Comparison of ENCODE assay signal across 1 cellular context in the genomic region with DNA sequence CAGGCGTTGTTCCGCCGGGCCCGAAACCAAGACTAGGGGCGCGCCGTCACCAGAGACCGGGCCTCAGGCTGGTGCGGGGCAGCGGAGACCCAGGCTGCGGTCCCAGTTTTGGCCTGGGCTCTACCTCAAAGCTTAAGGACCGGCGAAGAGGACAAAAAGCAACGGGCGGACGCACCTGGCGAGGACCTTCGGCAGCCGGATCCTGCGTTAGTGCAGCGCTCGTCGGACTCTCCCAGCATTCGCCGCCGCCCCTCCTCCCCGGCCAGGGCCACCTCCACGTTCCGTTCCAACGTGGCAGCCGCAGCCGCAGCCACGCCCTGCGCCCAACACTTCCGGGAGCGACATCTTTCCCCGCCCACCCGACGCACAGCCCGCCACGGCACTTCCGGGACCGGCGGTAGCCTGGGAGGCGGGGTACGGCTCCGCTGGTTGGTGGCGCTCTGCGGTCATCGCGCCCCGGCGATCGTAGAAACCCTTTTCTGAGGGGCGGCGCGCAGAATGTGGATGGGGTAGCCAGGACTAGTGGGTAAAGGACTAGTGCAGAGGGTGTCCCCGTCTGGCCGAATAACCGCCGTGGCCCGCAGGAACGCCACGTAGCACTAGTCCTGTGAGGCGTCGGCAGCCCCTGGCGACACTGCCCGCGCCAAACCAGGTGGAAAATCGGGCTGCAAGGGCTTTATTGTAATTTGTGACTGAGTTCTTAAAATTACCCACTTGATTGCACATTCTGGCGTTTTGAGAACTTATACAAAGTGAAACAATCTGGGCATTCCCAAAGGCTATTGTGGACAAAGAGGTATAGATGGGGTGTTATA.
A peak's percentile ranks its signal among the peaks of the same experiment; 100 is the strongest.
TF ChIP-seq lines count a peak whose summit lies in the region.

A gene with protein sequence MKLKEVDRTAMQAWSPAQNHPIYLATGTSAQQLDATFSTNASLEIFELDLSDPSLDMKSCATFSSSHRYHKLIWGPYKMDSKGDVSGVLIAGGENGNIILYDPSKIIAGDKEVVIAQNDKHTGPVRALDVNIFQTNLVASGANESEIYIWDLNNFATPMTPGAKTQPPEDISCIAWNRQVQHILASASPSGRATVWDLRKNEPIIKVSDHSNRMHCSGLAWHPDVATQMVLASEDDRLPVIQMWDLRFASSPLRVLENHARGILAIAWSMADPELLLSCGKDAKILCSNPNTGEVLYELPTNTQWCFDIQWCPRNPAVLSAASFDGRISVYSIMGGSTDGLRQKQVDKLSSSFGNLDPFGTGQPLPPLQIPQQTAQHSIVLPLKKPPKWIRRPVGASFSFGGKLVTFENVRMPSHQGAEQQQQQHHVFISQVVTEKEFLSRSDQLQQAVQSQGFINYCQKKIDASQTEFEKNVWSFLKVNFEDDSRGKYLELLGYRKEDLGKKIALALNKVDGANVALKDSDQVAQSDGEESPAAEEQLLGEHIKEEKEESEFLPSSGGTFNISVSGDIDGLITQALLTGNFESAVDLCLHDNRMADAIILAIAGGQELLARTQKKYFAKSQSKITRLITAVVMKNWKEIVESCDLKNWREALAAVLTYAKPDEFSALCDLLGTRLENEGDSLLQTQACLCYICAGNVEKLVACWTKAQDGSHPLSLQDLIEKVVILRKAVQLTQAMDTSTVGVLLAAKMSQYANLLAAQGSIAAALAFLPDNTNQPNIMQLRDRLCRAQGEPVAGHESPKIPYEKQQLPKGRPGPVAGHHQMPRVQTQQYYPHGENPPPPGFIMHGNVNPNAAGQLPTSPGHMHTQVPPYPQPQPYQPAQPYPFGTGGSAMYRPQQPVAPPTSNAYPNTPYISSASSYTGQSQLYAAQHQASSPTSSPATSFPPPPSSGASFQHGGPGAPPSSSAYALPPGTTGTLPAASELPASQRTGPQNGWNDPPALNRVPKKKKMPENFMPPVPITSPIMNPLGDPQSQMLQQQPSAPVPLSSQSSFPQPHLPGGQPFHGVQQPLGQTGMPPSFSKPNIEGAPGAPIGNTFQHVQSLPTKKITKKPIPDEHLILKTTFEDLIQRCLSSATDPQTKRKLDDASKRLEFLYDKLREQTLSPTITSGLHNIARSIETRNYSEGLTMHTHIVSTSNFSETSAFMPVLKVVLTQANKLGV (minus strand): TSS at position 241 of the 815 bp plus-strand sequence. CDS start 9,217 bp downstream, outside the sequence.

TF ChIP-seq in HepG2, 621 proteins besides CTCF, POLR2A, EP300 and RAD21 (continued from another document and continues in another):
- 0 out of 2 replicates have a peak, but pooled peaks have one; percentile 67 for TF ChIP-seq MZF1 (CRISPR knock-in tag; IDR thresholded peaks at IDR 0.05; ENCODE audit: borderline replicate concordance)
- TF ChIP-seq KDM4B (CRISPR knock-in tag; IDR thresholded peaks at IDR 0.05) = peak; percentile 74
- TF ChIP-seq, protein P1, sequence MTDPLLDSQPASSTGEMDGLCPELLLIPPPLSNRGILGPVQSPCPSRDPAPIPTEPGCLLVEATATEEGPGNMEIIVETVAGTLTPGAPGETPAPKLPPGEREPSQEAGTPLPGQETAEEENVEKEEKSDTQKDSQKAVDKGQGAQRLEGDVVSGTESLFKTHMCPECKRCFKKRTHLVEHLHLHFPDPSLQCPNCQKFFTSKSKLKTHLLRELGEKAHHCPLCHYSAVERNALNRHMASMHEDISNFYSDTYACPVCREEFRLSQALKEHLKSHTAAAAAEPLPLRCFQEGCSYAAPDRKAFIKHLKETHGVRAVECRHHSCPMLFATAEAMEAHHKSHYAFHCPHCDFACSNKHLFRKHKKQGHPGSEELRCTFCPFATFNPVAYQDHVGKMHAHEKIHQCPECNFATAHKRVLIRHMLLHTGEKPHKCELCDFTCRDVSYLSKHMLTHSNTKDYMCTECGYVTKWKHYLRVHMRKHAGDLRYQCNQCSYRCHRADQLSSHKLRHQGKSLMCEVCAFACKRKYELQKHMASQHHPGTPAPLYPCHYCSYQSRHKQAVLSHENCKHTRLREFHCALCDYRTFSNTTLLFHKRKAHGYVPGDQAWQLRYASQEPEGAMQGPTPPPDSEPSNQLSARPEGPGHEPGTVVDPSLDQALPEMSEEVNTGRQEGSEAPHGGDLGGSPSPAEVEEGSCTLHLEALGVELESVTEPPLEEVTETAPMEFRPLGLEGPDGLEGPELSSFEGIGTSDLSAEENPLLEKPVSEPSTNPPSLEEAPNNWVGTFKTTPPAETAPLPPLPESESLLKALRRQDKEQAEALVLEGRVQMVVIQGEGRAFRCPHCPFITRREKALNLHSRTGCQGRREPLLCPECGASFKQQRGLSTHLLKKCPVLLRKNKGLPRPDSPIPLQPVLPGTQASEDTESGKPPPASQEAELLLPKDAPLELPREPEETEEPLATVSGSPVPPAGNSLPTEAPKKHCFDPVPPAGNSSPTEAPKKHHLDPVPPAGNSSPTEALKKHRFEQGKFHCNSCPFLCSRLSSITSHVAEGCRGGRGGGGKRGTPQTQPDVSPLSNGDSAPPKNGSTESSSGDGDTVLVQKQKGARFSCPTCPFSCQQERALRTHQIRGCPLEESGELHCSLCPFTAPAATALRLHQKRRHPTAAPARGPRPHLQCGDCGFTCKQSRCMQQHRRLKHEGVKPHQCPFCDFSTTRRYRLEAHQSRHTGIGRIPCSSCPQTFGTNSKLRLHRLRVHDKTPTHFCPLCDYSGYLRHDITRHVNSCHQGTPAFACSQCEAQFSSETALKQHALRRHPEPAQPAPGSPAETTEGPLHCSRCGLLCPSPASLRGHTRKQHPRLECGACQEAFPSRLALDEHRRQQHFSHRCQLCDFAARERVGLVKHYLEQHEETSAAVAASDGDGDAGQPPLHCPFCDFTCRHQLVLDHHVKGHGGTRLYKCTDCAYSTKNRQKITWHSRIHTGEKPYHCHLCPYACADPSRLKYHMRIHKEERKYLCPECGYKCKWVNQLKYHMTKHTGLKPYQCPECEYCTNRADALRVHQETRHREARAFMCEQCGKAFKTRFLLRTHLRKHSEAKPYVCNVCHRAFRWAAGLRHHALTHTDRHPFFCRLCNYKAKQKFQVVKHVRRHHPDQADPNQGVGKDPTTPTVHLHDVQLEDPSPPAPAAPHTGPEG (CRISPR knock-in tag; IDR thresholded peaks at IDR 0.05) = peak; percentile 91; the same call in 1 of the 2 replicates
- TF ChIP-seq, protein P2, sequence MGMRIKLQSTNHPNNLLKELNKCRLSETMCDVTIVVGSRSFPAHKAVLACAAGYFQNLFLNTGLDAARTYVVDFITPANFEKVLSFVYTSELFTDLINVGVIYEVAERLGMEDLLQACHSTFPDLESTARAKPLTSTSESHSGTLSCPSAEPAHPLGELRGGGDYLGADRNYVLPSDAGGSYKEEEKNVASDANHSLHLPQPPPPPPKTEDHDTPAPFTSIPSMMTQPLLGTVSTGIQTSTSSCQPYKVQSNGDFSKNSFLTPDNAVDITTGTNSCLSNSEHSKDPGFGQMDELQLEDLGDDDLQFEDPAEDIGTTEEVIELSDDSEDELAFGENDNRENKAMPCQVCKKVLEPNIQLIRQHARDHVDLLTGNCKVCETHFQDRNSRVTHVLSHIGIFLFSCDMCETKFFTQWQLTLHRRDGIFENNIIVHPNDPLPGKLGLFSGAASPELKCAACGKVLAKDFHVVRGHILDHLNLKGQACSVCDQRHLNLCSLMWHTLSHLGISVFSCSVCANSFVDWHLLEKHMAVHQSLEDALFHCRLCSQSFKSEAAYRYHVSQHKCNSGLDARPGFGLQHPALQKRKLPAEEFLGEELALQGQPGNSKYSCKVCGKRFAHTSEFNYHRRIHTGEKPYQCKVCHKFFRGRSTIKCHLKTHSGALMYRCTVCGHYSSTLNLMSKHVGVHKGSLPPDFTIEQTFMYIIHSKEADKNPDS (CRISPR knock-in tag; IDR thresholded peaks at IDR 0.05) = no peak
- TF ChIP-seq ZNF780A (CRISPR knock-in tag; IDR thresholded peaks at IDR 0.05) = no peak
- peak; percentile 51 for TF ChIP-seq ISL2 (CRISPR knock-in tag; IDR thresholded peaks at IDR 0.05)
- TF ChIP-seq ASH2L (IDR thresholded peaks at IDR 0.05; ENCODE audit: insufficient read length, low read depth, low read length) = peak; percentile 85
- 0 out of 2 replicates have a peak, but pooled peaks have one; percentile 8 for TF ChIP-seq ATF7 (IDR thresholded peaks at IDR 0.05)
- no peak for TF ChIP-seq ATF7 (CRISPR knock-in tag; IDR thresholded peaks at IDR 0.05)
- TF ChIP-seq, protein P3, sequence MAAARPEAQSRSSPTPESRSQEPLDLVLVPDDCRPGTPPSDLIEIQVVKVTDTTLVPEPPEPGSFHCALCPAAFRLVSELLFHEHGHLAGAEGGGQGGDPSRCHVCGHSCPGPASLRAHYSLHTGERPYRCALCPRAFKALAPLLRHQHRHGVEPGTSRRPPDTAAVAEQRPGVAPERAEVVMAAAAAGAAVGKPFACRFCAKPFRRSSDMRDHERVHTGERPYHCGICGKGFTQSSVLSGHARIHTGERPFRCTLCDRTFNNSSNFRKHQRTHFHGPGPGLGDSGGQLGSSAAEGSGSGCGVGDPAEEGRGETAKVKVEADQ (CRISPR knock-in tag; IDR thresholded peaks at IDR 0.05; ENCODE audit: borderline replicate concordance) = peak; percentile 82; the same call in 1 of the 2 replicates
- TF ChIP-seq, protein P4, sequence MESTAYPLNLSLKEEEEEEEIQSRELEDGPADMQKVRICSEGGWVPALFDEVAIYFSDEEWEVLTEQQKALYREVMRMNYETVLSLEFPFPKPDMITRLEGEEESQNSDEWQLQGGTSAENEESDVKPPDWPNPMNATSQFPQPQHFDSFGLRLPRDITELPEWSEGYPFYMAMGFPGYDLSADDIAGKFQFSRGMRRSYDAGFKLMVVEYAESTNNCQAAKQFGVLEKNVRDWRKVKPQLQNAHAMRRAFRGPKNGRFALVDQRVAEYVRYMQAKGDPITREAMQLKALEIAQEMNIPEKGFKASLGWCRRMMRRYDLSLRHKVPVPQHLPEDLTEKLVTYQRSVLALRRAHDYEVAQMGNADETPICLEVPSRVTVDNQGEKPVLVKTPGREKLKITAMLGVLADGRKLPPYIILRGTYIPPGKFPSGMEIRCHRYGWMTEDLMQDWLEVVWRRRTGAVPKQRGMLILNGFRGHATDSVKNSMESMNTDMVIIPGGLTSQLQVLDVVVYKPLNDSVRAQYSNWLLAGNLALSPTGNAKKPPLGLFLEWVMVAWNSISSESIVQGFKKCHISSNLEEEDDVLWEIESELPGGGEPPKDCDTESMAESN (CRISPR knock-in tag; conservative IDR thresholded peaks at IDR 0.05) = peak; percentile 92
- TF ChIP-seq ZNF670 (CRISPR knock-in tag; IDR thresholded peaks at IDR 0.05; ENCODE audit: borderline replicate concordance) = peak; percentile 92
- TF ChIP-seq ZNF331 (CRISPR knock-in tag; IDR thresholded peaks at IDR 0.05) = peak; percentile 75; the same call in 1 of the 2 replicates
- TF ChIP-seq PCBP1 (IDR thresholded peaks at IDR 0.05; ENCODE audit: borderline replicate concordance, low read depth, low read length) = no peak
- TF ChIP-seq, protein P5, sequence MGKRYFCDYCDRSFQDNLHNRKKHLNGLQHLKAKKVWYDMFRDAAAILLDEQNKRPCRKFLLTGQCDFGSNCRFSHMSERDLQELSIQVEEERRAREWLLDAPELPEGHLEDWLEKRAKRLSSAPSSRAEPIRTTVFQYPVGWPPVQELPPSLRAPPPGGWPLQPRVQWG (CRISPR knock-in tag; IDR thresholded peaks at IDR 0.05; ENCODE audit: borderline replicate concordance, low read depth) = no peak
- peak; percentile 96 for TF ChIP-seq DR1 (CRISPR knock-in tag; IDR thresholded peaks at IDR 0.05)
- TF ChIP-seq NBN (conservative IDR thresholded peaks at IDR 0.05) = no peak
- TF ChIP-seq KLF15 (CRISPR knock-in tag; IDR thresholded peaks at IDR 0.05; ENCODE audit: borderline replicate concordance) = no peak
- TF ChIP-seq FOXA1 (IDR thresholded peaks at IDR 0.05) = no peak
- no peak for TF ChIP-seq FOXA1 (CRISPR knock-in tag; IDR thresholded peaks at IDR 0.05)
- TF ChIP-seq CBFB (CRISPR knock-in tag; IDR thresholded peaks at IDR 0.05) = peak; percentile 95
- TF ChIP-seq, protein P6, sequence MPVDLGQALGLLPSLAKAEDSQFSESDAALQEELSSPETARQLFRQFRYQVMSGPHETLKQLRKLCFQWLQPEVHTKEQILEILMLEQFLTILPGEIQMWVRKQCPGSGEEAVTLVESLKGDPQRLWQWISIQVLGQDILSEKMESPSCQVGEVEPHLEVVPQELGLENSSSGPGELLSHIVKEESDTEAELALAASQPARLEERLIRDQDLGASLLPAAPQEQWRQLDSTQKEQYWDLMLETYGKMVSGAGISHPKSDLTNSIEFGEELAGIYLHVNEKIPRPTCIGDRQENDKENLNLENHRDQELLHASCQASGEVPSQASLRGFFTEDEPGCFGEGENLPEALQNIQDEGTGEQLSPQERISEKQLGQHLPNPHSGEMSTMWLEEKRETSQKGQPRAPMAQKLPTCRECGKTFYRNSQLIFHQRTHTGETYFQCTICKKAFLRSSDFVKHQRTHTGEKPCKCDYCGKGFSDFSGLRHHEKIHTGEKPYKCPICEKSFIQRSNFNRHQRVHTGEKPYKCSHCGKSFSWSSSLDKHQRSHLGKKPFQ (CRISPR knock-in tag; IDR thresholded peaks at IDR 0.05; ENCODE audit: insufficient replicate concordance) = peak; percentile 92
- TF ChIP-seq SP5 (CRISPR knock-in tag; IDR thresholded peaks at IDR 0.05; ENCODE audit: borderline replicate concordance, low read depth) = peak; percentile 85
- TF ChIP-seq SP4 (CRISPR knock-in tag; IDR thresholded peaks at IDR 0.05) = peak; percentile 93
- no peak for TF ChIP-seq NFRKB (IDR thresholded peaks at IDR 0.05)
- no peak for TF ChIP-seq NFE2 (CRISPR knock-in tag; IDR thresholded peaks at IDR 0.05)
- no peak for TF ChIP-seq HNRNPH1 (optimal IDR thresholded peaks at IDR 0.05; ENCODE audit: low read depth, low read length)
- no peak for TF ChIP-seq ZNF24 (IDR thresholded peaks at IDR 0.05)
- TF ChIP-seq FOXJ3 (CRISPR knock-in tag; IDR thresholded peaks at IDR 0.05; ENCODE audit: borderline replicate concordance) = peak; percentile 61; the same call in 1 of the 2 replicates
- TF ChIP-seq, protein P7, sequence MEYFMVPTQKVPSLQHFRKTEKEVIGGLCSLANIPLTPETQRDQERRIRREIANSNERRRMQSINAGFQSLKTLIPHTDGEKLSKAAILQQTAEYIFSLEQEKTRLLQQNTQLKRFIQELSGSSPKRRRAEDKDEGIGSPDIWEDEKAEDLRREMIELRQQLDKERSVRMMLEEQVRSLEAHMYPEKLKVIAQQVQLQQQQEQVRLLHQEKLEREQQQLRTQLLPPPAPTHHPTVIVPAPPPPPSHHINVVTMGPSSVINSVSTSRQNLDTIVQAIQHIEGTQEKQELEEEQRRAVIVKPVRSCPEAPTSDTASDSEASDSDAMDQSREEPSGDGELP (IDR thresholded peaks at IDR 0.05; ENCODE audit: borderline replicate concordance, low read depth) = peak; percentile 38; the same call in 1 of the 2 replicates
- 0 out of 2 replicates have a peak, but pooled peaks have one; percentile 88 for TF ChIP-seq ZNF558 (CRISPR knock-in tag; IDR thresholded peaks at IDR 0.05; ENCODE audit: borderline replicate concordance)
- TF ChIP-seq, protein P8, sequence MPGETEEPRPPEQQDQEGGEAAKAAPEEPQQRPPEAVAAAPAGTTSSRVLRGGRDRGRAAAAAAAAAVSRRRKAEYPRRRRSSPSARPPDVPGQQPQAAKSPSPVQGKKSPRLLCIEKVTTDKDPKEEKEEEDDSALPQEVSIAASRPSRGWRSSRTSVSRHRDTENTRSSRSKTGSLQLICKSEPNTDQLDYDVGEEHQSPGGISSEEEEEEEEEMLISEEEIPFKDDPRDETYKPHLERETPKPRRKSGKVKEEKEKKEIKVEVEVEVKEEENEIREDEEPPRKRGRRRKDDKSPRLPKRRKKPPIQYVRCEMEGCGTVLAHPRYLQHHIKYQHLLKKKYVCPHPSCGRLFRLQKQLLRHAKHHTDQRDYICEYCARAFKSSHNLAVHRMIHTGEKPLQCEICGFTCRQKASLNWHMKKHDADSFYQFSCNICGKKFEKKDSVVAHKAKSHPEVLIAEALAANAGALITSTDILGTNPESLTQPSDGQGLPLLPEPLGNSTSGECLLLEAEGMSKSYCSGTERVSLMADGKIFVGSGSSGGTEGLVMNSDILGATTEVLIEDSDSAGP (CRISPR knock-in tag; IDR thresholded peaks at IDR 0.05; ENCODE audit: borderline replicate concordance) = peak; percentile 96
- TF ChIP-seq NR2F1 (CRISPR knock-in tag; IDR thresholded peaks at IDR 0.05) = 0 out of 4 replicates have a peak, but pooled peaks of 1 of the 2 experiments have one; percentile 38
- TF ChIP-seq NCOR1 (IDR thresholded peaks at IDR 0.05; ENCODE audit: borderline replicate concordance, low read length) = no peak
- peak; percentile 81; the same call in 1 of the 2 replicates for TF ChIP-seq NFKB2 (CRISPR knock-in tag; IDR thresholded peaks at IDR 0.05; ENCODE audit: borderline replicate concordance)
